1 cellular context compared by ENCODE assay signal in the genomic region with DNA sequence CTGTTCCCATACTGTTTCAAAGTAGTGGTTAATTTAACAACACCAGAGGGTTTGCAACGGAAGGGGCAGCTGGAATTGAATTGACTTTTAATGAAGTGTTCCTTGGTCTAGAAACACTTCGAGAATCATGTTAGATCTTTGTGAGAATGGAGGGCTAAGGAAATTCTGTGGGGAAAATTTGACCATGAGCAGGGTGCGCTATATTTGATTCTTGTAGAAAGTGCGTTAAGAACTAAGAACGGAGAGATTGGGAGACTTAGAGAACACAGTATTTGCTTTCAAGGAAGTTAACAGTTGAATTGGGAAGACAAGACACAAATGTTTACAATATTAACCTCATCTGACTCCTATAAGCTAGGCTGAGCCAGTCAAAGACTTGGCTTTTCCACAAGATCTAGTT.
TF ChIP-seq lines count a peak whose summit lies in the region.

No MANE protein-coding gene starts in this region.

TF ChIP-seq in A549, 52 proteins besides CTCF, POLR2A, EP300 and RAD21 (continued from another document):
- TF ChIP-seq, protein P1, sequence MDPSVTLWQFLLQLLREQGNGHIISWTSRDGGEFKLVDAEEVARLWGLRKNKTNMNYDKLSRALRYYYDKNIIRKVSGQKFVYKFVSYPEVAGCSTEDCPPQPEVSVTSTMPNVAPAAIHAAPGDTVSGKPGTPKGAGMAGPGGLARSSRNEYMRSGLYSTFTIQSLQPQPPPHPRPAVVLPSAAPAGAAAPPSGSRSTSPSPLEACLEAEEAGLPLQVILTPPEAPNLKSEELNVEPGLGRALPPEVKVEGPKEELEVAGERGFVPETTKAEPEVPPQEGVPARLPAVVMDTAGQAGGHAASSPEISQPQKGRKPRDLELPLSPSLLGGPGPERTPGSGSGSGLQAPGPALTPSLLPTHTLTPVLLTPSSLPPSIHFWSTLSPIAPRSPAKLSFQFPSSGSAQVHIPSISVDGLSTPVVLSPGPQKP (IDR thresholded peaks at IDR 0.05; ENCODE audit: low read depth, low read length), result no peak
- TF ChIP-seq ESRRA (IDR thresholded peaks at IDR 0.05; ENCODE audit: borderline replicate concordance, low read length) (no peak), MYC (IDR thresholded peaks at IDR 0.05; ENCODE audit: borderline replicate concordance, low read length) (no peak), TP53 (CRISPR knock-in tag; IDR thresholded peaks at IDR 0.05) (no peak), KDM1A (IDR thresholded peaks at IDR 0.05; ENCODE audit: low read depth) (no peak), MAZ (IDR thresholded peaks at IDR 0.05; ENCODE audit: borderline replicate concordance, low read depth, low read length) (no peak)
- TF ChIP-seq, protein P2, sequence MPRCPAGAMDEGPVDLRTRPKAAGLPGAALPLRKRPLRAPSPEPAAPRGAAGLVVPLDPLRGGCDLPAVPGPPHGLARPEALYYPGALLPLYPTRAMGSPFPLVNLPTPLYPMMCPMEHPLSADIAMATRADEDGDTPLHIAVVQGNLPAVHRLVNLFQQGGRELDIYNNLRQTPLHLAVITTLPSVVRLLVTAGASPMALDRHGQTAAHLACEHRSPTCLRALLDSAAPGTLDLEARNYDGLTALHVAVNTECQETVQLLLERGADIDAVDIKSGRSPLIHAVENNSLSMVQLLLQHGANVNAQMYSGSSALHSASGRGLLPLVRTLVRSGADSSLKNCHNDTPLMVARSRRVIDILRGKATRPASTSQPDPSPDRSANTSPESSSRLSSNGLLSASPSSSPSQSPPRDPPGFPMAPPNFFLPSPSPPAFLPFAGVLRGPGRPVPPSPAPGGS (IDR thresholded peaks at IDR 0.05), result no peak
